ENCODE assay signal across 8 cellular contexts in the genomic region with DNA sequence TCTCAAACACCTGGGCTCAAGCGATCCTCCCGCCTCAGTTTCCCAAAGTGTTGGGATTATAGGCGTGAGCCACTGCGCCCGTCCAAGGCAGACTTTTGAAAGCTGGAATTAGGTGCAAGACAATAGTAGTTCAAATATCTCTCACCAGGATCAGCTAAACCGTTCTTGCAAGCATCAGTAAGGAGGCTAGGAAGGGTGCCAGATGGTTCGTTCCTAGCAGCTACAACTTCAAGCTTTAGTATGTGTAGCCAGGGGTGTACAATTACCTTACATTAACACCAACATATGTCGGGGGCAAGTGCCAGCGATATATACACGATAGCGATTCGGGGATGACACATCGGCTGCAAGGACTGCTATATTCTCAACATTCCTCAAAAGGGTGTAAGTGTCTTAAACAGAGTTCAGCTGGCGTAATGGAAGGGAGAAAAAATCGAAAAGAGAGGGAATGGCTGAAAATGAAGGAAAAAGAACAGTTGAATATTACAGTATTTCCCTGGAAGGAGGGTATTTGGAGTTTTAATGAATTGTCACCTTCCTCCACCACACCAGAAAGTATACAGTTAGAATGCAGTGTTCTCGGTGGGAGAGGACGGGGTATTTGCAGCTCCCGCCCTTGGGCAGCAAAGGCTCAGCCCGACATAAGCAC. TPM values are rescaled to one million over a fixed set of nuclear protein-coding genes. Genes with fewer than 3 reads are reported as not detected.
DNase-seq lines count a peak whose midpoint lies in the region; ATAC-seq and TF ChIP-seq lines count a peak whose summit lies in the region.

No MANE protein-coding gene starts in this region.

- H3K4me1 Mint-ChIP-seq in activated naive CD4-positive, alpha-beta T cell treated with anti-CD3 and anti-CD28 coated beads, Interleukin-2, amount 10 ng/mL, durations not matched to agents 7 days and 5 days = peaks cover 26% of the 10 kb centered on the region

- DNase-seq in activated naive CD4-positive, alpha-beta T cell treated with anti-CD3 and anti-CD28 coated beads, Interleukin-2, amount 10 ng/mL, durations not matched to agents 7 days and 5 days = no peak
- DNase-seq in activated naive CD4-positive, alpha-beta T cell treated with Interleukin-2 at 50 U/mL for 16 hours = no peak
- peak; percentile 40 for DNase-seq in NCI-H2171 (lab: John Stamatoyannopoulos, UW)
- DNase-seq in cardiac fibroblast (ENCODE audit: low read depth in 2 of 2) = peak; percentile 31 to 54
- peak in 1 of 2 donors; percentile 29 for DNase-seq in left colon
- DNase-seq in substantia nigra (lab: John Stamatoyannopoulos, UW) = peak in 5 of 49 donors; percentile 3 to 39 (median 5)
- no peak for DNase-seq in NAMALWA (ENCODE audit: low spot score)
- no peak for DNase-seq in NCI-H2196 (lab: John Stamatoyannopoulos, UW; ENCODE audit: unreplicated experiment)

- H3K27ac ChIP-seq in substantia nigra (ENCODE audit: low read depth, low read length, poor library complexity, severe bottlenecking) = peak overlapping the region; percentile 83

- H3K27me3 Mint-ChIP-seq in activated naive CD4-positive, alpha-beta T cell treated with anti-CD3 and anti-CD28 coated beads, Interleukin-2, amount 10 ng/mL, durations not matched to agents 7 days and 5 days = peaks cover 9% of the 10 kb centered on the region

- H3K9me3 Mint-ChIP-seq in activated naive CD4-positive, alpha-beta T cell treated with anti-CD3 and anti-CD28 coated beads, Interleukin-2, amount 10 ng/mL, durations not matched to agents 7 days and 5 days = no peaks in the 10 kb centered on the region

- ATAC-seq in left colon = peak; percentile 43

- H3K4me3 Mint-ChIP-seq in activated naive CD4-positive, alpha-beta T cell treated with anti-CD3 and anti-CD28 coated beads, Interleukin-2, amount 10 ng/mL, durations not matched to agents 7 days and 5 days = peak overlapping the region; percentile 85

- H3K4me3 ChIP-seq in cardiac fibroblast (replicated peaks in 1 of 2; ENCODE audit: low read depth in 2 of 2, low read length in 2 of 2) = peak overlapping the region; percentile 91 to 97

- CTCF ChIA-PET in activated naive CD4-positive, alpha-beta T cell treated with anti-CD3 and anti-CD28 coated beads, Interleukin-2, amount 10 ng/mL, durations not matched to agents 7 days and 5 days (lab: Charles Lee) = interaction anchor here (1.3 kb wide), 1 partner anchor 150 kb away, joined by 3 read pairs; no protein-coding TSS in a partner anchor

- intact Hi-C loops in left colon (cut with DNase I, micrococcal nuclease) = no loop called here

- peaks cover 1% of the 10 kb centered on the region for H3K36me3 Mint-ChIP-seq in activated naive CD4-positive, alpha-beta T cell treated with anti-CD3 and anti-CD28 coated beads, Interleukin-2, amount 10 ng/mL, durations not matched to agents 7 days and 5 days

- H3K27ac Mint-ChIP-seq in activated naive CD4-positive, alpha-beta T cell treated with anti-CD3 and anti-CD28 coated beads, Interleukin-2, amount 10 ng/mL, durations not matched to agents 7 days and 5 days = peak overlapping the region; percentile 12

- TF ChIP-seq CTCF in cardiac fibroblast (IDR thresholded peaks at IDR 0.05; ENCODE audit: low read depth, low read length) = no peak

RNA-seq across cellular contexts. Expression of gene LIMA1, which starts 0.6 kb away (rescaled TPM):
- total RNA-seq in left colon = 100 to 1,000 TPM; 279 to 296 TPM

Comparison
In these comparisons a context has a peak if more than half of its experiments do, and no peak if none do; other contexts are left out.
1. DNase-seq: peak in NCI-H2171 (single experiment) and cardiac fibroblast (2 of 2); none in activated naive CD4-positive, alpha-beta T cell treated with anti-CD3 and anti-CD28 coated beads, Interleukin-2, amount 10 ng/mL, durations not matched to agents 7 days and 5 days (single experiment), activated naive CD4-positive, alpha-beta T cell treated with Interleukin-2 at 50 U/mL for 16 hours (single experiment), NAMALWA (single experiment) and NCI-H2196 (single experiment).